ENCODE assay signal across 2 cellular contexts in the genomic region with DNA sequence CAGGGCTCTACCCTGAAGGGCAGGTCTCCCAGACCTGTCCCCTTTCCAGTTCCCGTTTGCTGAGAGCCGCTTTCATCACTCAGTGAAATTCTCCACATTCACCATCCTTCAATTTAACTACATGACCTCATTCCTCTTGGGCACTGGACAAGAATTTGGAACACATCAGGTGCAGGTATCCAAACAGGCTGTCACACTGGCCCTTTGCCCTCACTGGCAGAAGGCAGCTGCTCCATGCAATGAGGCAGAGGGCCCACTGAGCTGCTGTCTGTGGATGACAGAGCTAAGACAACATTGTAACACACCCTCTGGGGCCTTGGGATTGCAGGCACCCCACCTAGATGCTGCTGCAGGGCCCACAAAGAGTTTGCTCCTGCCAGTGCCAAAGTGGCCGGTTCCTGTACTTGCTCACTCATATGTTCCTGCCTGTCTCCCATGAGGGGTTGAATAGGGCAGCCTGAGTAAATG.
TF ChIP-seq lines count a peak whose summit lies in the region.

No MANE protein-coding gene starts in this region.

TF ChIP-seq in H1, 55 proteins besides CTCF, POLR2A, EP300 and RAD21:
- TF ChIP-seq CTBP2 (IDR thresholded peaks at IDR 0.05; ENCODE audit: borderline replicate concordance, insufficient read depth, insufficient read length, low read length) (no peak), EGR1 (IDR thresholded peaks at IDR 0.05; ENCODE audit: borderline replicate concordance, low read depth, low read length) (no peak), KDM5A (IDR thresholded peaks at IDR 0.05; ENCODE audit: low read length) (no peak), JUND (IDR thresholded peaks at IDR 0.05; ENCODE audit: low read length) (no peak), TAF1 (IDR thresholded peaks at IDR 0.05; ENCODE audit: low read depth, low read length) (no peak), SP2 (IDR thresholded peaks at IDR 0.05; ENCODE audit: low read length) (no peak), MAFK (IDR thresholded peaks at IDR 0.05; ENCODE audit: low read depth, low read length) (no peak), EZH2 (IDR thresholded peaks at IDR 0.05; ENCODE audit: low read depth, low read length, severe bottlenecking) (no peak), CREB1 (IDR thresholded peaks at IDR 0.05) (no peak), POLR2AphosphoS5 (IDR thresholded peaks at IDR 0.05; ENCODE audit: low read depth, low read length) (no peak), TAF7 (optimal IDR thresholded peaks at IDR 0.05; ENCODE audit: borderline replicate concordance, low read depth, low read length) (no peak), TEAD4 (IDR thresholded peaks at IDR 0.05; ENCODE audit: low read depth, low read length) (no peak), GABPA (IDR thresholded peaks at IDR 0.05; ENCODE audit: borderline replicate concordance, insufficient read depth, low read length) (no peak), YY1 (IDR thresholded peaks at IDR 0.05; ENCODE audit: low read depth, low read length) (no peak), RFX5 (IDR thresholded peaks at IDR 0.05; ENCODE audit: borderline replicate concordance, low read depth, low read length) (no peak), TBP (IDR thresholded peaks at IDR 0.05; ENCODE audit: low read depth, low read length) (no peak), RXRA (IDR thresholded peaks at IDR 0.05; ENCODE audit: insufficient read depth, low read depth, low read length) (no peak)

TF ChIP-seq in GM12891, 5 proteins besides CTCF, POLR2A, EP300 and RAD21:
- TF ChIP-seq SPI1 (IDR thresholded peaks at IDR 0.05; ENCODE audit: low read depth, low read length) (no peak), TAF1 (IDR thresholded peaks at IDR 0.05; ENCODE audit: low read depth, low read length) (no peak), PAX5 (IDR thresholded peaks at IDR 0.05; ENCODE audit: insufficient read depth, low read length, severe bottlenecking) (no peak), POLR2AphosphoS5 (IDR thresholded peaks at IDR 0.05; ENCODE audit: low read depth, low read length) (no peak), POU2F2 (IDR thresholded peaks at IDR 0.05; ENCODE audit: low read depth, low read length) (no peak)
